15 cellular contexts compared by ENCODE assay signal in the genomic region with DNA sequence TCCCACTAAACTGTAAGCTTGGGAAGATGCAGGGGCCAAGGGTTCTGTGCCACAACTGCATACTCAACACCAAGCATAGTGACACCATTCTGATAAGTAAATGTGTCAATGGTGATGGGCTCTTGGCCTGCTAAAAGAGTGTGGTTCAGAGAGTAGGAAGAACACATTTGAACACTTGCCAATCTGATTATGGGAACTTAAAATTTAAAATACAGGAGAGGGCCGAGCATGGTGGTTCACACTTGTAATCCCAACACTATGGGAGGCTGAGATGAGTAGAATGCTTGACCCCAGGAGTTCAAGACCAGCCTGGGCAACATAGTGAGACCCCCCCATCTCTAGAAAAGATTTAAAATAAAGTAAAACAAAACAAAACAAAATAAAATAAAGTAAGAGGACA.
"Had no signal": no experiment of that assay in that cellular context is flagged by ENCODE, and none has a peak within 500 bp of the region (broad histone marks: within the 10 kb centered on the region; RNA-seq: fewer than 3 reads in every experiment).

No MANE protein-coding gene starts in this region.

- H3K4me3 Mint-ChIP-seq: activated naive CD8-positive, alpha-beta T cell; activated T-cell treated with anti-CD3 and anti-CD28 coated beads, Interleukin-2, amount 50 U/mL, for 24 hours; brain had no signal

- H3K27me3 Mint-ChIP-seq: activated naive CD8-positive, alpha-beta T cell; activated T-cell treated with anti-CD3 and anti-CD28 coated beads, Interleukin-2, amount 50 U/mL, for 24 hours; brain had no signal

- H3K27ac ChIP-seq: esophagus squamous epithelium, heart left ventricle, neutrophil, skin epidermis, vagina had no signal

- H3K9me3 Mint-ChIP-seq: activated T-cell treated with anti-CD3 and anti-CD28 coated beads, Interleukin-2, amount 50 U/mL, for 24 hours had no signal

- H3K9me3 ChIP-seq: esophagus squamous epithelium, heart left ventricle, neutrophil, right atrium auricular region, tibial nerve, vagina had no signal

- H3K36me3 ChIP-seq: esophagus squamous epithelium, heart left ventricle, neutrophil, right atrium auricular region, vagina had no signal

- H3K36me3 Mint-ChIP-seq: activated naive CD8-positive, alpha-beta T cell had no signal

- ATAC-seq: heart left ventricle had no signal

- DNase-seq: activated CD4-positive, alpha-beta T cell treated with anti-CD3 and anti-CD28 coated beads, Interleukin-2, amount 50 U/mL, for 4 hours; activated gamma-delta T cell; activated T-cell treated with anti-CD3 and anti-CD28 coated beads, Interleukin-2, amount 50 U/mL, for 24 hours; amygdala; esophagus squamous epithelium; foreskin fibroblast; heart left ventricle; kidney had no signal

- H3K27ac Mint-ChIP-seq: activated naive CD8-positive, alpha-beta T cell had no signal

- H3K27me3 ChIP-seq: esophagus squamous epithelium, heart left ventricle, neutrophil, right atrium auricular region, tibial nerve, vagina had no signal

- H3K4me3 ChIP-seq: esophagus squamous epithelium, heart left ventricle, right atrium auricular region, skin epidermis, tibial nerve, vagina had no signal
